In the genomic region with DNA sequence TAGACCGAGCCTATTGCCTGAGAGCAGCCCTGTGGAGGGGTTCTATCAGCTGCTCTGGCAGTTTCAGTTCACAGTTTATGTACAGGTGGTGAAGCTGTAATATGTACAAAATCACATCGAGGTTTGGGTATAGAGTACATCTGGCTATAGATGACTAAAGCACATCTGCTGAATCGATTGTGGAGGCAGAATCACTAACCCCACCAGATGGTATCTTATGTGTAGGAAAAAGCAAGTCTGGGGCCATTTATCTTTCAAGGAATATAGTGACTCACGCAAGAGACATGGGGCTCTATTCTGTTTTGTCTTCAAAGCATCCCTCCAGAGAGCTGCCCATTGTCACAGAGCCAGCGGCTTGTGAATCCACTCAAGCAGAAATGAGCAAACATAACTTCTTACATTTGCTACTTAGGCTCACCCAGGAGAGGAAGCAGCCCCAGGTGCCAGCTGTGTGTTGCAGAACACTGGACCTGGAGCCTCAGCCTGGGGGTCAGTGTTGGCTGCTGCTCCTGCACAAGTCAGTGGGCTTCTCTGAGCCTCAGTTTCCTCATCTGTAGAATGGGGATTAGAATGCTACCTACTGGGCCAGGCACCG, we compare ENCODE assay signal across 9 cellular contexts. TPM values are rescaled to one million over a fixed set of nuclear protein-coding genes. Genes with fewer than 3 reads are reported as not detected.
DNase-seq lines count a peak whose midpoint lies in the region; ATAC-seq and TF ChIP-seq lines count a peak whose summit lies in the region.
"Had no signal": no experiment of that assay in that cellular context is flagged by ENCODE, and none has a peak within 500 bp of the region (broad histone marks: within the 10 kb centered on the region; RNA-seq: fewer than 3 reads in every experiment).

No MANE protein-coding gene starts in this region.

- no peaks in the 10 kb centered on the region for H3K9me3 ChIP-seq in A673 (ENCODE audit: low read depth, low read length, poor library complexity, severe bottlenecking)
- H3K9me3 ChIP-seq in body of pancreas, result no peaks in the 10 kb centered on the region

- TF ChIP-seq POLR2A in body of pancreas (IDR thresholded peaks at IDR 0.05), result no peak

- POLR2A ChIA-PET in A673 (lab: Charles Lee; ENCODE audit: low non-redundant PET), result no interaction called here

- intact Hi-C loops in A673 (cut with micrococcal nuclease; ENCODE audit: unreplicated experiment), result no loop called here
- intact Hi-C loops in body of pancreas (cut with DNase I), result no loop called here

- no TSS peak for BruUV-seq in A673 (replicated peaks; lab: Mats Ljungman, UMichigan)

- H3K27ac ChIP-seq in A673 (ENCODE audit: low read depth, low read length, poor library complexity, severe bottlenecking) (no peak overlapping the region), body of pancreas (no peak overlapping the region)

- H3K36me3 ChIP-seq in A673 (ENCODE audit: insufficient read depth, low read length, poor library complexity, severe bottlenecking) (no peaks in the 10 kb centered on the region), body of pancreas (replicated peaks in 1 of 2; ENCODE audit: insufficient read depth in 1 of 2, low read depth in 2 of 2) (no peaks in the 10 kb centered on the region)

- TF ChIP-seq CTCF in A673 (conservative IDR thresholded peaks at IDR 0.05; ENCODE audit: low read depth, low read length) (no peak), fibroblast of the aortic adventitia (IDR thresholded peaks at IDR 0.05; ENCODE audit: insufficient read depth, low read length) (no peak), body of pancreas (IDR thresholded peaks at IDR 0.05) (no peak)

- no peaks in the 10 kb centered on the region for H3K27me3 ChIP-seq in A673 (replicated peaks; ENCODE audit: insufficient read depth, low read depth, low read length, poor library complexity)
- no peaks in the 10 kb centered on the region for H3K27me3 ChIP-seq in body of pancreas

- ATAC-seq in GM18502 (IDR thresholded peaks at IDR 0.05; ENCODE audit: poor library complexity, unreplicated experiment) (peak; percentile 55), HG02798 (IDR thresholded peaks at IDR 0.05; ENCODE audit: poor library complexity, unreplicated experiment) (peak; percentile 73), body of pancreas (no peak)
- ATAC-seq: HCT116 had no signal

- DNase-seq in A673 (ENCODE audit: low spot score) (peak; percentile 73), NCI-H2171 (lab: John Stamatoyannopoulos, UW) (peak; percentile 90), fibroblast of the aortic adventitia (ENCODE audit: low read depth) (peak; percentile 95), anterior cingulate cortex (lab: John Stamatoyannopoulos, UW) (no peak), body of pancreas (no peak), NCI-H748 (lab: John Stamatoyannopoulos, UW; ENCODE audit: unreplicated experiment) (no peak)

- H3K4me1 ChIP-seq in A673 (ENCODE audit: insufficient read depth, low read length, poor library complexity, severe bottlenecking) (no peaks in the 10 kb centered on the region), body of pancreas (no peaks in the 10 kb centered on the region)

- H3K4me3 ChIP-seq in A673 (ENCODE audit: low read depth, low read length, poor library complexity, severe bottlenecking) (no peak overlapping the region), fibroblast of the aortic adventitia (ENCODE audit: low read depth, low read length) (no peak overlapping the region), body of pancreas (no peak overlapping the region)

- CTCF ChIA-PET in A673 (lab: Charles Lee), result no interaction called here

- 71% methylated on average over 6 of the region's 6 CpGs for WGBS in body of pancreas, 2 donors

RNA-seq across cellular contexts. Expression of a gene that starts 21.3 kb away (rescaled TPM):
- total RNA-seq in A673 (2021), result 43.8 and 45.9 TPM in 2 replicates
- total RNA-seq in fibroblast of the aortic adventitia (ENCODE audit: low replicate concordance), result 22.0 and 31.4 TPM in 2 replicates
- total RNA-seq in body of pancreas, result 10 to 100 TPM; 23.7 to 25.9 TPM

RNA-seq across cellular contexts. Expression of a gene that starts 22.5 kb away (rescaled TPM):
- total RNA-seq in A673 (2021), result not detected in 2 replicates
- 0.09 and 15.4 TPM in 2 replicates for total RNA-seq in fibroblast of the aortic adventitia (ENCODE audit: low replicate concordance)
- not detected for total RNA-seq in body of pancreas

Comparison
In these comparisons a context has a peak if more than half of its experiments do, and no peak if none do; other contexts are left out.
1. DNase-seq: peak in A673 (single experiment), NCI-H2171 (single experiment) and fibroblast of the aortic adventitia (single experiment); none in anterior cingulate cortex (0 of 58), body of pancreas (0 of 4) and NCI-H748 (single experiment).